Comparison of ENCODE assay signal across 25 cellular contexts in genomic region chr18:61549889-61550288, GRCh38.
"Had no signal": no experiment of that assay in that cellular context is flagged by ENCODE, and none has a peak within 500 bp of the region (broad histone marks: within the 10 kb centered on the region; RNA-seq: fewer than 3 reads in every experiment).

No MANE protein-coding gene starts in this region.

- H2AFZ ChIP-seq: hepatocyte had no signal

- H3K27me3 ChIP-seq: gastroesophageal sphincter, hepatocyte, upper lobe of left lung, vagina had no signal

- H3K27ac Mint-ChIP-seq: activated naive CD4-positive, alpha-beta T cell treated with anti-CD3 and anti-CD28 coated beads, Interleukin-2, amount 10 ng/mL, durations not matched to agents 7 days and 5 days; activated T-helper 1 cell treated with anti-CD3 and anti-CD28 coated beads, Interleukin-12 subunit alpha, Interleukin-12 subunit beta, Interleukin-2, Interleukin-4 antibody, amounts not matched to agents 30 ng/mL and 10 ng/mL and 1 ng/mL, durations not matched to agents 14 hours and 24 hours and 36 hours; effector memory CD8-positive, alpha-beta T cell; natural killer cell; stimulated activated effector memory CD8-positive, alpha-beta T cell treated with anti-CD3 and anti-CD28 coated beads, Interleukin-12 subunit alpha, Interleukin-12 subunit beta, amount 100 ng/mL, for 72 hours; stimulated activated naive CD8-positive, alpha-beta T cell treated with anti-CD3 and anti-CD28 coated beads, Interleukin-15, Interleukin-2, amounts not matched to agents 100 ng/mL and 50 ng/mL, for 24 hours had no signal

- H3K36me3 ChIP-seq: gastroesophageal sphincter, neutrophil, thoracic aorta, upper lobe of left lung, vagina had no signal

- H3K4me2 ChIP-seq: hepatocyte had no signal

- H3K9me3 Mint-ChIP-seq: activated naive CD4-positive, alpha-beta T cell treated with anti-CD3 and anti-CD28 coated beads, Interleukin-2, amount 10 ng/mL, durations not matched to agents 7 days and 5 days; activated T-helper 1 cell treated with anti-CD3 and anti-CD28 coated beads, Interleukin-12 subunit alpha, Interleukin-12 subunit beta, Interleukin-2, Interleukin-4 antibody, amounts not matched to agents 30 ng/mL and 10 ng/mL and 1 ng/mL, durations not matched to agents 14 hours and 24 hours and 36 hours; effector memory CD8-positive, alpha-beta T cell; natural killer cell; stimulated activated effector memory CD8-positive, alpha-beta T cell treated with anti-CD3 and anti-CD28 coated beads, Interleukin-12 subunit alpha, Interleukin-12 subunit beta, amount 100 ng/mL, for 72 hours; stimulated activated naive CD8-positive, alpha-beta T cell treated with anti-CD3 and anti-CD28 coated beads, Interleukin-15, Interleukin-2, amounts not matched to agents 100 ng/mL and 50 ng/mL, for 24 hours had no signal

- H3K36me3 Mint-ChIP-seq: activated naive CD4-positive, alpha-beta T cell treated with anti-CD3 and anti-CD28 coated beads, Interleukin-2, amount 10 ng/mL, durations not matched to agents 7 days and 5 days; natural killer cell; stimulated activated effector memory CD8-positive, alpha-beta T cell treated with anti-CD3 and anti-CD28 coated beads, Interleukin-12 subunit alpha, Interleukin-12 subunit beta, amount 100 ng/mL, for 72 hours had no signal

- ATAC-seq: activated CD4-positive, CD25-positive, alpha-beta regulatory T cell treated with anti-CD3 and anti-CD28 coated beads, Interleukin-2, amount 50 U/mL, for 24 hours; effector memory CD8-positive, alpha-beta T cell; gastroesophageal sphincter; left cardiac atrium; left ventricle myocardium superior; natural killer cell; sciatic nerve; stimulated activated effector memory CD8-positive, alpha-beta T cell treated with anti-CD3 and anti-CD28 coated beads, Interleukin-12 subunit alpha, Interleukin-12 subunit beta, amount 100 ng/mL, for 72 hours had no signal

- H3K27ac ChIP-seq: gastroesophageal sphincter, hepatocyte, neutrophil, skin epidermis, thoracic aorta, upper lobe of left lung, vagina had no signal

- H3K27me3 Mint-ChIP-seq: stimulated activated naive CD8-positive, alpha-beta T cell treated with anti-CD3 and anti-CD28 coated beads, Interleukin-15, Interleukin-2, amounts not matched to agents 100 ng/mL and 50 ng/mL, for 24 hours had no signal

- H3K4me3 Mint-ChIP-seq: activated naive CD4-positive, alpha-beta T cell treated with anti-CD3 and anti-CD28 coated beads, Interleukin-2, amount 10 ng/mL, durations not matched to agents 7 days and 5 days; activated T-helper 1 cell treated with anti-CD3 and anti-CD28 coated beads, Interleukin-12 subunit alpha, Interleukin-12 subunit beta, Interleukin-2, Interleukin-4 antibody, amounts not matched to agents 30 ng/mL and 10 ng/mL and 1 ng/mL, durations not matched to agents 14 hours and 24 hours and 36 hours; effector memory CD8-positive, alpha-beta T cell; natural killer cell; stimulated activated effector memory CD8-positive, alpha-beta T cell treated with anti-CD3 and anti-CD28 coated beads, Interleukin-12 subunit alpha, Interleukin-12 subunit beta, amount 100 ng/mL, for 72 hours; stimulated activated naive CD8-positive, alpha-beta T cell treated with anti-CD3 and anti-CD28 coated beads, Interleukin-15, Interleukin-2, amounts not matched to agents 100 ng/mL and 50 ng/mL, for 24 hours had no signal

- H3K9me3 ChIP-seq: gastroesophageal sphincter, neutrophil, thoracic aorta, upper lobe of left lung, vagina had no signal

- H3K79me2 ChIP-seq: hepatocyte had no signal

- H3K4me1 Mint-ChIP-seq: stimulated activated effector memory CD8-positive, alpha-beta T cell treated with anti-CD3 and anti-CD28 coated beads, Interleukin-12 subunit alpha, Interleukin-12 subunit beta, amount 100 ng/mL, for 72 hours had no signal

- DNase-seq: activated CD4-positive, alpha-beta T cell treated with anti-CD3 and anti-CD28 coated beads for 48 hours; activated CD4-positive, alpha-beta T cell treated with anti-CD3 and anti-CD28 coated beads, Interleukin-2, amount 50 U/mL, for 48 hours; activated CD8-positive, alpha-beta memory T cell treated with anti-CD3 and anti-CD28 coated beads for 24 hours; activated effector memory CD4-positive, alpha-beta T cell treated with anti-CD3 and anti-CD28 coated beads, Interleukin-2, amount 50 U/mL, for 16 hours; activated naive CD4-positive, alpha-beta T cell treated with anti-CD3 and anti-CD28 coated beads, Interleukin-2, amount 10 ng/mL, durations not matched to agents 7 days and 5 days; amniotic stem cell; caudate nucleus; cortex of kidney; effector memory CD8-positive, alpha-beta T cell; left cardiac atrium; left ventricle myocardium superior; natural killer cell; stimulated activated CD4-positive, alpha-beta T cell treated with anti-CD3 and anti-CD28 coated beads, Interleukin-4, amount 100 ng/mL, for 24 hours had no signal

- H3K4me3 ChIP-seq: gastroesophageal sphincter, hepatocyte, skin epidermis, thoracic aorta, upper lobe of left lung, vagina had no signal
